In the genomic region with DNA sequence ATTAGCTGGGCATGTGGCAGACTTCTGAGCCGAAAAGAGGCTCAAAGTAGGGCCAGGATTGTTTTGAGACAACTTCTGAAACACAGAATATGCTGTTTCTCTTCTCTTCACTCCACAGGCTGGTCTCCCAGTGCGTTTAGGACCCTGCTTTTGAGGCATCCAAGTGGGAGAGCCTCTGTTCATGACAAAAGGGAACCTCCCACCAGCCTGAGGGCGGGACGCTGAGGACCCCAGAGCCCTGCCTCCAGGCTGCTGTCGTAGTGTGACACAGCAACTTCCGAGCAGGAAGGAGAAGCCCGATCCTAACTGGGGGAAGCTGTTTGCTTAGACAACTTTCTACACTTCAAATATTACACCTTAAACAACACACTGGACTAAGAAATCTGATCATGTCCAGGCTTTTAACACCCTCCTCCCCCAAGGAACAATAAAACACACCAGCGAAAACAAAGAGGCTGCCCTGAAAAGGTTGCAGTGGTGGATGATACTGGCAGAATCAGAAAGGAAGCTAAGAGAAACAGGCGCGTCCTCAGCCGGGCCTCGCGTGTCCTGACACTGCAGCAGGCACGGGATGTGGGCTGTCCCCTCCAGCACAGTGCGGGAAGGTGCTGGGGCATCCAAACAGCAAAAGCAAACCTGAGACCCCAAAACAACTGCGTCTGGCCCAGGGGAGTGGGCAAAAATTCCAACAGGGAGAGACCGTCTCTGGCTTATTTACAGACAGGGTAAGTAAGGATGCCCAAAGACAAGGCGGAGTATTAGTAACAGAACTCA, we compare ENCODE assay signal across 8 cellular contexts. TPM values are rescaled to one million over a fixed set of nuclear protein-coding genes. Genes with fewer than 3 reads are reported as not detected.
DNase-seq lines count a peak whose midpoint lies in the region; ATAC-seq and TF ChIP-seq lines count a peak whose summit lies in the region.

No MANE protein-coding gene starts in this region.

- no peaks in the 10 kb centered on the region for H3K9me3 ChIP-seq in KOPT-K1 (ENCODE audit: insufficient read depth, low read length, poor library complexity, severe bottlenecking)
- H3K9me3 ChIP-seq in T-helper 17 cell (ENCODE audit: control insufficient read depth, low read length, poor library complexity, severe bottlenecking) = no peaks in the 10 kb centered on the region

- H3K9me3 Mint-ChIP-seq in GM23338 = no peaks in the 10 kb centered on the region; the same call in 2 of the 3 replicates
- no peaks in the 10 kb centered on the region for H3K9me3 Mint-ChIP-seq in chondrocyte (ENCODE audit: low read depth)

- H3K27me3 ChIP-seq in GM23338 (ENCODE audit: insufficient read depth) (peaks cover 14% of the 10 kb centered on the region; the same call in 1 of the 2 replicates), kidney epithelial cell (ENCODE audit: control insufficient read depth, insufficient read depth, low read length) (no peaks in the 10 kb centered on the region)

- H4K20me1 ChIP-seq in GM23338 (replicated peaks; ENCODE audit: insufficient read depth) = peaks cover 9% of the 10 kb centered on the region; the same call in 1 of the 2 replicates

- H3K36me3 Mint-ChIP-seq in GM23338 (ENCODE audit: low read depth) = no peaks in the 10 kb centered on the region
- no peaks in the 10 kb centered on the region for H3K36me3 Mint-ChIP-seq in T-helper 17 cell (ENCODE audit: low read depth)
- no peaks in the 10 kb centered on the region for H3K36me3 Mint-ChIP-seq in chondrocyte (ENCODE audit: low read depth)

- H3K27me3 Mint-ChIP-seq in GM23338 (ENCODE audit: insufficient read depth, low read depth, poor library complexity) (peaks cover 16% of the 10 kb centered on the region), T-helper 17 cell (no peaks in the 10 kb centered on the region), chondrocyte (ENCODE audit: low read depth) (no peaks in the 10 kb centered on the region)

- H3K4me3 ChIP-seq in GM08714 (ENCODE audit: low read length) = peak overlapping the region; percentile 57
- H3K4me3 ChIP-seq in GM23338 = peak overlapping the region; percentile 61
- peak overlapping the region; percentile 33 for H3K4me3 ChIP-seq in kidney epithelial cell (ENCODE audit: low read depth, low read length)

- 0 out of 2 replicates have a peak, but pooled peaks cover 3% of the 10 kb centered on the region for H3F3A ChIP-seq in GM23338 (replicated peaks; ENCODE audit: low read depth)

- ATAC-seq in GM23338 (peak; percentile 86), T-helper 17 cell (peak; percentile 70)

- no peak overlapping the region for H2AFZ ChIP-seq in GM23338

- H3K27ac ChIP-seq in GM23338 (ENCODE audit: low read depth) (peak overlapping the region; percentile 91), KOPT-K1 (ENCODE audit: low read depth, low read length, poor library complexity, severe bottlenecking) (peak overlapping the region; percentile 40)

- H3K27ac Mint-ChIP-seq in GM23338 (peak overlapping the region; percentile 99), T-helper 17 cell (peak overlapping the region; percentile 81), chondrocyte (ENCODE audit: unreplicated experiment) (peak overlapping the region; percentile 96)

- DNase-seq in GM23338 (ENCODE audit: low spot score) (peak; percentile 94), T-helper 17 cell (no peak), chondrocyte (ENCODE audit: low spot score) (no peak), kidney epithelial cell (ENCODE audit: low read depth) (no peak), foreskin melanocyte (no peak)
- DNase-seq in stimulated activated CD4-positive, alpha-beta T cell treated with anti-CD3 and anti-CD28 coated beads, Interleukin-4, amount 100 ng/mL, for 1 hour = peak; percentile 51

- H3K4me3 Mint-ChIP-seq in GM23338 (peak overlapping the region; percentile 82), T-helper 17 cell (peak overlapping the region; percentile 90), chondrocyte (ENCODE audit: unreplicated experiment) (peak overlapping the region; percentile 74)

- no peaks in the 10 kb centered on the region for H3K9me2 ChIP-seq in GM23338 (ENCODE audit: insufficient read depth)

- peak overlapping the region; percentile 82 for H3K4me2 ChIP-seq in GM23338

- peaks cover 53% of the 10 kb centered on the region for H3K79me2 ChIP-seq in GM23338 (replicated peaks; ENCODE audit: insufficient read depth)

- no peak for TF ChIP-seq CTCF in GM23338 (conservative IDR thresholded peaks at IDR 0.05; ENCODE audit: low read depth in 2 of 2)
- TF ChIP-seq CTCF in chondrocyte (IDR thresholded peaks at IDR 0.05) = no peak
- no peak for TF ChIP-seq CTCF in kidney epithelial cell (IDR thresholded peaks at IDR 0.05; ENCODE audit: insufficient read depth, low read length, poor library complexity, severe bottlenecking)

- peaks cover 69% of the 10 kb centered on the region for H3K4me1 Mint-ChIP-seq in GM23338
- H3K4me1 Mint-ChIP-seq in T-helper 17 cell = peaks cover 23% of the 10 kb centered on the region
- H3K4me1 Mint-ChIP-seq in chondrocyte (ENCODE audit: low read depth) = peaks cover 84% of the 10 kb centered on the region

- H3K36me3 ChIP-seq in GM23338 (ENCODE audit: insufficient read depth) = no peaks in the 10 kb centered on the region
- H3K36me3 ChIP-seq in KOPT-K1 (ENCODE audit: insufficient read depth, low read length) = no peaks in the 10 kb centered on the region
- no peaks in the 10 kb centered on the region for H3K36me3 ChIP-seq in kidney epithelial cell (ENCODE audit: control insufficient read depth, insufficient read depth, low read length)

- H3K4me1 ChIP-seq in GM23338 (ENCODE audit: insufficient read depth) = peaks cover 55% of the 10 kb centered on the region

TF ChIP-seq in GM23338, 12 proteins besides CTCF, POLR2A, EP300 and RAD21 (continues in another document):
- no peak for TF ChIP-seq NANOG (IDR thresholded peaks at IDR 0.05; ENCODE audit: borderline replicate concordance)
- no peak for TF ChIP-seq ZNF114 (CRISPR knock-in tag; IDR thresholded peaks at IDR 0.05)
- no peak for TF ChIP-seq ZNF331 (CRISPR knock-in tag; IDR thresholded peaks at IDR 0.05; ENCODE audit: low read depth)
- TF ChIP-seq, protein P1, sequence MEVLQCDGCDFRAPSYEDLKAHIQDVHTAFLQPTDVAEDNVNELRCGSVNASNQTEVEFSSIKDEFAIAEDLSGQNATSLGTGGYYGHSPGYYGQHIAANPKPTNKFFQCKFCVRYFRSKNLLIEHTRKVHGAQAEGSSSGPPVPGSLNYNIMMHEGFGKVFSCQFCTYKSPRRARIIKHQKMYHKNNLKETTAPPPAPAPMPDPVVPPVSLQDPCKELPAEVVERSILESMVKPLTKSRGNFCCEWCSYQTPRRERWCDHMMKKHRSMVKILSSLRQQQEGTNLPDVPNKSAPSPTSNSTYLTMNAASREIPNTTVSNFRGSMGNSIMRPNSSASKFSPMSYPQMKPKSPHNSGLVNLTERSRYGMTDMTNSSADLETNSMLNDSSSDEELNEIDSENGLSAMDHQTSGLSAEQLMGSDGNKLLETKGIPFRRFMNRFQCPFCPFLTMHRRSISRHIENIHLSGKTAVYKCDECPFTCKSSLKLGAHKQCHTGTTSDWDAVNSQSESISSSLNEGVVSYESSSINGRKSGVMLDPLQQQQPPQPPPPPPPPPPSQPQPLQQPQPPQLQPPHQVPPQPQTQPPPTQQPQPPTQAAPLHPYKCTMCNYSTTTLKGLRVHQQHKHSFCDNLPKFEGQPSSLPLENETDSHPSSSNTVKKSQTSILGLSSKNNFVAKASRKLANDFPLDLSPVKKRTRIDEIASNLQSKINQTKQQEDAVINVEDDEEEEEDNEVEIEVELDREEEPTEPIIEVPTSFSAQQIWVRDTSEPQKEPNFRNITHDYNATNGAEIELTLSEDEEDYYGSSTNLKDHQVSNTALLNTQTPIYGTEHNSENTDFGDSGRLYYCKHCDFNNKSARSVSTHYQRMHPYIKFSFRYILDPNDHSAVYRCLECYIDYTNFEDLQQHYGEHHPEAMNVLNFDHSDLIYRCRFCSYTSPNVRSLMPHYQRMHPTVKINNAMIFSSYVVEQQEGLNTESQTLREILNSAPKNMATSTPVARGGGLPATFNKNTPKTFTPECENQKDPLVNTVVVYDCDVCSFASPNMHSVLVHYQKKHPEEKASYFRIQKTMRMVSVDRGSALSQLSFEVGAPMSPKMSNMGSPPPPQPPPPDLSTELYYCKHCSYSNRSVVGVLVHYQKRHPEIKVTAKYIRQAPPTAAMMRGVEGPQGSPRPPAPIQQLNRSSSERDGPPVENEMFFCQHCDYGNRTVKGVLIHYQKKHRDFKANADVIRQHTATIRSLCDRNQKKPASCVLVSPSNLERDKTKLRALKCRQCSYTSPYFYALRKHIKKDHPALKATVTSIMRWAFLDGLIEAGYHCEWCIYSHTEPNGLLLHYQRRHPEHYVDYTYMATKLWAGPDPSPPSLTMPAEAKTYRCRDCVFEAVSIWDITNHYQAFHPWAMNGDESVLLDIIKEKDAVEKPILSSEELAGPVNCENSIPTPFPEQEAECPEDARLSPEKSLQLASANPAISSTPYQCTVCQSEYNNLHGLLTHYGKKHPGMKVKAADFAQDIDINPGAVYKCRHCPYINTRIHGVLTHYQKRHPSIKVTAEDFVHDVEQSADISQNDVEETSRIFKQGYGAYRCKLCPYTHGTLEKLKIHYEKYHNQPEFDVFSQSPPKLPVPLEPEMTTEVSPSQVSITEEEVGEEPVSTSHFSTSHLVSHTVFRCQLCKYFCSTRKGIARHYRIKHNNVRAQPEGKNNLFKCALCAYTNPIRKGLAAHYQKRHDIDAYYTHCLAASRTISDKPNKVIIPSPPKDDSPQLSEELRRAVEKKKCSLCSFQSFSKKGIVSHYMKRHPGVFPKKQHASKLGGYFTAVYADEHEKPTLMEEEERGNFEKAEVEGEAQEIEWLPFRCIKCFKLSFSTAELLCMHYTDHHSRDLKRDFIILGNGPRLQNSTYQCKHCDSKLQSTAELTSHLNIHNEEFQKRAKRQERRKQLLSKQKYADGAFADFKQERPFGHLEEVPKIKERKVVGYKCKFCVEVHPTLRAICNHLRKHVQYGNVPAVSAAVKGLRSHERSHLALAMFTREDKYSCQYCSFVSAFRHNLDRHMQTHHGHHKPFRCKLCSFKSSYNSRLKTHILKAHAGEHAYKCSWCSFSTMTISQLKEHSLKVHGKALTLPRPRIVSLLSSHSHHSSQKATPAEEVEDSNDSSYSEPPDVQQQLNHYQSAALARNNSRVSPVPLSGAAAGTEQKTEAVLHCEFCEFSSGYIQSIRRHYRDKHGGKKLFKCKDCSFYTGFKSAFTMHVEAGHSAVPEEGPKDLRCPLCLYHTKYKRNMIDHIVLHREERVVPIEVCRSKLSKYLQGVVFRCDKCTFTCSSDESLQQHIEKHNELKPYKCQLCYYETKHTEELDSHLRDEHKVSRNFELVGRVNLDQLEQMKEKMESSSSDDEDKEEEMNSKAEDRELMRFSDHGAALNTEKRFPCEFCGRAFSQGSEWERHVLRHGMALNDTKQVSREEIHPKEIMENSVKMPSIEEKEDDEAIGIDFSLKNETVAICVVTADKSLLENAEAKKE (CRISPR knock-in tag; IDR thresholded peaks at IDR 0.05) = no peak
- no peak for TF ChIP-seq STAT1 (IDR thresholded peaks at IDR 0.05; ENCODE audit: unreplicated experiment)
- TF ChIP-seq POLR2AphosphoS5 (IDR thresholded peaks at IDR 0.05; ENCODE audit: low read depth) = peak; percentile 75

RNA-seq across cellular contexts. Expression of gene SERTAD2, which starts 9.3 kb away (rescaled TPM):
- total RNA-seq in GM23338 (2014; rRNA removed; shearing (Covaris generic)) = 6.2 and 6.6 TPM in 2 replicates
- 6.4 and 6.7 TPM in 2 replicates for polyA plus RNA-seq in GM23338 (2016; fragmentation: Nextera tagmentation; extraction: Ambion mirVana)
- total RNA-seq in T-helper 17 cell (10 to 100 TPM; 26.4 to 31.1 TPM), chondrocyte (18.1 to 20.5 TPM (median 20.3 TPM) in 3 replicates), kidney epithelial cell (11.8 and 13.2 TPM in 2 replicates)

Comparison
In these comparisons a context has a peak if more than half of its experiments do, and no peak if none do; other contexts are left out.
1. DNase-seq: peak in GM23338 (single experiment) and stimulated activated CD4-positive, alpha-beta T cell treated with anti-CD3 and anti-CD28 coated beads, Interleukin-4, amount 100 ng/mL, for 1 hour (single experiment); none in T-helper 17 cell (0 of 3), chondrocyte (single experiment), kidney epithelial cell (single experiment) and foreskin melanocyte (single experiment).
2. Peak in every context shown above with its lines, with median percentiles within 50 percentile points of each other: H3K4me3 ChIP-seq, H3K27ac Mint-ChIP-seq and H3K4me3 Mint-ChIP-seq.